ENCODE assay signal across 22 cellular contexts in the genomic region with DNA sequence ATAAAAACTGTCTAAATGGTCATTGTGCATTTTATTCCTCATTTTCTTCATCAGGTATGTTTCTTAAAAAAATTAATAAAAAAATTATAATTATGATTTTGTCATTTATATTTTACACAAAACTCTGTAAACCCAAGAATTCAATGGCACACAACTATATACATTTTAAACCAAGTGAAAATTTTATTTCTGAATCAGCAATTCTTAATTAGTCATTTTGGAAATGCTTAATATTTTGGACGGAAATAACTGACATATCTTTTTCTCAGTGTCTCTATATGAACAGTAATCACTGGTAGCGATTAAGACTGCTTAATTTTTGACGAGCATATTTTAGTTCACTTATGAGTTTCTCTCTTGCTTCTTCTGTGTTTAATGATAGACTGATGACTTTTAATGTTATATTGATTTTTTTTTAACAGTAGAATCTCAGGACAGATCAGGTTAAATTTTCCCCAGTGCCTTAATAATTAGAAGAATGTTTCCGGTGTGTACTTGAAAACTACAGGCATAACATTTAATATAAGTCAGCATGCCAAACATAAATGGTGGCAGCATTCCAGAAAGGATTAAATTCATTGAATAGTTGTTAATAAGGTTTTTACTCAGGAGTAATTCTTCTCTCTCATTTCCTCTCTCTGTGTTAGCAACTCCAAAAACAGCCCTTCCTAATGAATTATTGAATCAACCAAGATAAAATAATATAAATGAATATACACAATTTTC.
"Had no signal": no experiment of that assay in that cellular context is flagged by ENCODE, and none has a peak within 500 bp of the region (broad histone marks: within the 10 kb centered on the region; RNA-seq: fewer than 3 reads in every experiment).

No MANE protein-coding gene starts in this region.

- FAIRE-seq: HTR-8/SVneo had no signal

- ATAC-seq: SK-N-SH treated with all-trans-retinoic acid at 6 μM for 48 hours, T-helper 17 cell had no signal

- DNase-seq: Karpas-422, KG1, MG63, NCI-H1092 treated with DMSO at 0.1 percent for 48 hours, NCI-H1436, NCI-H187, NCI-H2029, NCI-H2081 treated with DMSO at 0.1 percent for 48 hours, NCI-H2171, NCI-H226, NCI-H446, NCI-H510A, NCI-H524 treated with DMSO at 0.1 percent for 48 hours, NCI-H69, NCI-H774, SHP77, T-helper 1 cell, T-helper 17 cell had no signal

- H3K27me3 ChIP-seq: MG63 had no signal

- H3K4me3 ChIP-seq: MG63 had no signal

- H3K9me3 ChIP-seq: MG63 had no signal

- H3K36me3 ChIP-seq: MG63 had no signal

- H3K27ac ChIP-seq: HL-60, RWPE1 had no signal
